Comparison of ENCODE assay signal across 22 cellular contexts in the genomic region with DNA sequence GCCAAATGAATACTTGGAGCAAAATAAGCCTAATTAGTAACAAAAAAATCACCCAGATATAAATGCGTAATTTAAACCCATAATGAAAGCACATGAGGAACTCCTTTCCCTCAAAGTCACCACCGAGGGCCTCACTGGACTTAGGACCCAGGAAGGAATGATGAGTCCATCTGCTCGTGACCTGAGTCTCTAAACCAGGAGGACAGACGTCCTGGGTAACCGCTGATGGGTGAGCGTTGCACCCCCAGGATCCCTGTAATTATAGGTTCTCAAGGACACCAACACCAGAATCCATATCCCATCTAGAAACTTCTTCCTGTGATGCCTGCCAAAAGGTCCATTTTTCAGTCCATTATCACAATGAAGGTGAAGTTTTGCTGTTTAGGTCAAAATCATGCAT.
DNase-seq lines count a peak whose midpoint lies in the region; ATAC-seq, FAIRE-seq and TF ChIP-seq lines count a peak whose summit lies in the region.
"Had no signal": no experiment of that assay in that cellular context is flagged by ENCODE, and none has a peak within 500 bp of the region (broad histone marks: within the 10 kb centered on the region; RNA-seq: fewer than 3 reads in every experiment).

No MANE protein-coding gene starts in this region.

- H3K27ac ChIP-seq in Panc1 (ENCODE audit: low read length) (peak overlapping the region; percentile 73), dorsolateral prefrontal cortex (peak overlapping the region in 39 of 59 donors; percentile 2 to 88 (median 45)), trophoblast cell (ENCODE audit: low read depth, low read length) (no peak overlapping the region), kidney (ENCODE audit: low read depth in 2 of 2, low read length in 2 of 2) (no peak overlapping the region)
- H3K27ac ChIP-seq: pancreas, SJSA1, transverse colon had no signal

- H3K4me3 Mint-ChIP-seq in Caco-2 (ENCODE audit: unreplicated experiment): peak overlapping the region; percentile 14
- H3K4me3 Mint-ChIP-seq: activated B cell treated with CpG ODN at 0.5 μM for 24 hours; central memory CD8-positive, alpha-beta T cell; immature natural killer cell; T-helper 2 cell treated with Interferon-gamma antibody and Interleukin-4, amounts not matched to agents 5 μg/mL and 100 μg/mL, for 36 hours had no signal

- H3K27me3 ChIP-seq in Caco-2 (replicated peaks; ENCODE audit: control insufficient read depth, insufficient read depth, low read length) (no peaks in the 10 kb centered on the region), Panc1 (ENCODE audit: control insufficient read depth, insufficient read depth, low read length) (no peaks in the 10 kb centered on the region), dorsolateral prefrontal cortex (no peaks in the 10 kb centered on the region), trophoblast cell (ENCODE audit: insufficient read depth, low read length) (no peaks in the 10 kb centered on the region)
- H3K27me3 ChIP-seq: pancreas, SJSA1, transverse colon had no signal

- H3K9ac ChIP-seq in trophoblast cell (ENCODE audit: low read length): no peak overlapping the region
- H3K9ac ChIP-seq in kidney (ENCODE audit: low read length in 2 of 2): no peak overlapping the region

- FAIRE-seq in kidney (lab: Jason Lieb, UNC): no peak
- FAIRE-seq: pancreas had no signal

- ATAC-seq in Panc1: no peak
- ATAC-seq in HG03097 (IDR thresholded peaks at IDR 0.05; ENCODE audit: low FRiP score, unreplicated experiment): no peak
- ATAC-seq: pancreas had no signal

- H3K4me3 ChIP-seq in Caco-2 (ENCODE audit: low read depth, low read length) (no peak overlapping the region), Panc1 (ENCODE audit: low read depth in 2 of 2, low read length in 2 of 2) (no peak overlapping the region), dorsolateral prefrontal cortex (no peak overlapping the region), trophoblast cell (ENCODE audit: low read depth, low read length) (no peak overlapping the region), kidney (ENCODE audit: low read length in 2 of 2) (no peak overlapping the region)
- H3K4me3 ChIP-seq: lung, pancreas, SJSA1, transverse colon had no signal

- CTCF ChIA-PET in Caco-2 (lab: Charles Lee): interaction anchor here (0.6 kb wide), 3 partner anchors 16 to 63 kb away, joined by 3 to 8 read pairs (median 3); no protein-coding TSS in a partner anchor
- CTCF ChIA-PET in Panc1 (lab: Charles Lee): no interaction called here

- H2BK120ac ChIP-seq in trophoblast cell (ENCODE audit: insufficient read depth, low read length, poor library complexity): no peak overlapping the region

- no peak overlapping the region for H4K8ac ChIP-seq in trophoblast cell (ENCODE audit: low read depth, low read length)

- POLR2A ChIA-PET in Caco-2 (lab: Charles Lee): interaction anchor here (0.7 kb wide), 1 partner anchor 13 kb away, joined by 4 read pairs; no protein-coding TSS in a partner anchor
- POLR2A ChIA-PET in Panc1 (lab: Charles Lee): no interaction called here

- no peak overlapping the region for H4K12ac ChIP-seq in trophoblast cell (ENCODE audit: low read depth, low read length)

- no peak overlapping the region for H3K18ac ChIP-seq in trophoblast cell (ENCODE audit: low read length)

- H3K79me1 ChIP-seq in trophoblast cell (ENCODE audit: low read length): no peaks in the 10 kb centered on the region

- in situ Hi-C loops in Panc1 (cut with HindIII; ENCODE audit: low pct_unique_long_range_greater_than_20kb, low sequenced_read_pairs): no loop called here

- H3K36me3 Mint-ChIP-seq in Caco-2 (ENCODE audit: insufficient read depth, unreplicated experiment): peaks cover 86% of the 10 kb centered on the region
- H3K36me3 Mint-ChIP-seq: immature natural killer cell had no signal

- H2AK5ac ChIP-seq in trophoblast cell (ENCODE audit: low read length): no peak overlapping the region

- H4K91ac ChIP-seq in trophoblast cell (ENCODE audit: low read depth, low read length): no peak overlapping the region

- H3K4me1 ChIP-seq in Caco-2 (peaks cover 23% of the 10 kb centered on the region), Panc1 (ENCODE audit: control insufficient read depth, insufficient read depth, low read length) (peaks cover 74% of the 10 kb centered on the region), trophoblast cell (ENCODE audit: control insufficient read depth in 1 of 2, insufficient read depth in 2 of 2, low read length in 2 of 2) (peaks cover 12 to 14% of the 10 kb centered on the region in 2 experiments), kidney (ENCODE audit: control insufficient read depth in 1 of 2, insufficient read depth in 1 of 2, low read depth in 1 of 2, low read length in 2 of 2) (peaks cover 25 to 35% of the 10 kb centered on the region in 2 donors)

- H2AFZ ChIP-seq in trophoblast cell (ENCODE audit: insufficient read depth, low read length, poor library complexity): no peak overlapping the region

- no peak overlapping the region for H2BK5ac ChIP-seq in trophoblast cell (ENCODE audit: low read depth, low read length, poor library complexity)

- H3K27ac Mint-ChIP-seq in Caco-2 (ENCODE audit: unreplicated experiment): no peak overlapping the region
- H3K27ac Mint-ChIP-seq: activated B cell treated with CpG ODN at 0.5 μM for 24 hours; T-helper 2 cell treated with Interferon-gamma antibody and Interleukin-4, amounts not matched to agents 5 μg/mL and 100 μg/mL, for 36 hours had no signal

- no peak overlapping the region for H2BK12ac ChIP-seq in trophoblast cell (ENCODE audit: low read length)

- no peak for TF ChIP-seq CTCF in Caco-2 (IDR thresholded peaks at IDR 0.05; ENCODE audit: insufficient read depth in 1 of 2, low read depth in 1 of 2, low read length in 1 of 2, severe bottlenecking in 1 of 2, unreplicated experiment in 1 of 2)
- TF ChIP-seq CTCF in Panc1 (IDR thresholded peaks at IDR 0.05): no peak
- no peak for TF ChIP-seq CTCF in dorsolateral prefrontal cortex (IDR thresholded peaks at IDR 0.05 in 54 of 56, conservative IDR thresholded peaks at IDR 0.05 in 2 of 56; ENCODE audit: low read depth in 1 of 56, partially characterized antibody in 56 of 56)
- no peak for TF ChIP-seq CTCF in kidney (IDR thresholded peaks at IDR 0.05; ENCODE audit: borderline replicate concordance, extremely low read depth, insufficient read depth)

- no peaks in the 10 kb centered on the region for H3K27me3 Mint-ChIP-seq in Caco-2 (ENCODE audit: insufficient read depth, unreplicated experiment)
- H3K27me3 Mint-ChIP-seq: activated B cell treated with CpG ODN at 0.5 μM for 24 hours; central memory CD8-positive, alpha-beta T cell had no signal

- H3K79me2 ChIP-seq in trophoblast cell (ENCODE audit: control insufficient read depth, insufficient read depth, low read length, poor library complexity): peaks cover 42% of the 10 kb centered on the region

- peak overlapping the region; percentile 22 for H3K4ac ChIP-seq in trophoblast cell (ENCODE audit: low read depth, low read length)

- no peak overlapping the region for H3K23ac ChIP-seq in trophoblast cell (ENCODE audit: low read length)

- WGBS in trophoblast cell (ENCODE audit: extremely low coverage, insufficient coverage, insufficient read length): no CpG with 5 or more reads among the region's 6 CpGs

- no peaks in the 10 kb centered on the region for H3K36me3 ChIP-seq in Caco-2 (ENCODE audit: control insufficient read depth, insufficient read depth, low read length)
- no peaks in the 10 kb centered on the region for H3K36me3 ChIP-seq in Panc1 (ENCODE audit: control insufficient read depth, insufficient read depth, low read length)
- H3K36me3 ChIP-seq in trophoblast cell (ENCODE audit: control insufficient read depth in 1 of 2, insufficient read depth in 2 of 2, low read length in 2 of 2): no peaks in the 10 kb centered on the region
- H3K36me3 ChIP-seq in kidney (ENCODE audit: control insufficient read depth in 1 of 2, insufficient read depth in 2 of 2, low read length in 2 of 2): no peaks in the 10 kb centered on the region
- H3K36me3 ChIP-seq: pancreas, transverse colon had no signal

- peaks cover 35% of the 10 kb centered on the region for H3K4me1 Mint-ChIP-seq in Caco-2 (ENCODE audit: low read depth, unreplicated experiment)

- DNase-seq in Caco-2 (no peak), Panc1 (ENCODE audit: low read depth, low spot score) (no peak), dorsolateral prefrontal cortex (peak in 1 of 10 donors; percentile 17), trophoblast cell (no peak), kidney (no peak), hypothalamus (lab: John Stamatoyannopoulos, UW) (no peak)
- DNase-seq: activated B cell treated with CpG ODN at 0.5 μM for 24 hours; activated CD8-positive, alpha-beta memory T cell treated with anti-CD3 and anti-CD28 coated beads for 24 hours; activated effector memory CD4-positive, alpha-beta T cell treated with Interleukin-2 at 50 U/mL for 16 hours; amygdala; head of caudate nucleus; immature natural killer cell; NCI-H748 treated with DMSO at 0.1 percent for 48 hours; stimulated activated CD4-positive, alpha-beta T cell treated with anti-CD3 and anti-CD28 coated beads, Interleukin-1b, Interleukin-23, amount 100 ng/mL, for 48 hours; stimulated activated naive CD4-positive, alpha-beta T cell treated with Interleukin-2 at 50 U/mL for 16 hours; transverse colon had no signal

- no peaks in the 10 kb centered on the region for H3K9me3 Mint-ChIP-seq in Caco-2 (ENCODE audit: unreplicated experiment)
- H3K9me3 Mint-ChIP-seq: activated B cell treated with CpG ODN at 0.5 μM for 24 hours; central memory CD8-positive, alpha-beta T cell; immature natural killer cell; T-helper 2 cell treated with Interferon-gamma antibody and Interleukin-4, amounts not matched to agents 5 μg/mL and 100 μg/mL, for 36 hours had no signal

- H3K14ac ChIP-seq in trophoblast cell (ENCODE audit: low read length): no peak overlapping the region

- BruUV-seq in Caco-2 (replicated peaks; lab: Mats Ljungman, UMichigan): no TSS peak
- no TSS peak for BruUV-seq in Panc1 (replicated peaks; lab: Mats Ljungman, UMichigan)

- H3K9me3 ChIP-seq in Caco-2 (no peaks in the 10 kb centered on the region), Panc1 (ENCODE audit: control insufficient read depth, insufficient read depth, low read depth, low read length) (no peaks in the 10 kb centered on the region), trophoblast cell (ENCODE audit: insufficient read depth, low read depth, low read length) (peaks cover 3% of the 10 kb centered on the region), kidney (ENCODE audit: control insufficient read depth in 1 of 2, low read length in 2 of 2) (no peaks in the 10 kb centered on the region)
- H3K9me3 ChIP-seq: pancreas, SJSA1, transverse colon had no signal

- intact Hi-C loops in Caco-2 (cut with micrococcal nuclease; ENCODE audit: unreplicated experiment) (no loop called here), Panc1 (cut with micrococcal nuclease; ENCODE audit: unreplicated experiment) (loop anchor here (10.0 kb wide), 1 partner anchor 166 kb away; the partner anchor contains the start of gene SPG7), dorsolateral prefrontal cortex (cut with DNase I) (no loop called here), kidney (cut with DNase I) (loop anchor here (10.0 kb wide), 1 partner anchor 166 kb away; the partner anchor contains the start of gene SPG7)

- no peak overlapping the region for H3K4me2 ChIP-seq in trophoblast cell (ENCODE audit: low read length)

Comparison
In these comparisons a context has a peak if more than half of its experiments do, and no peak if none do; other contexts are left out.
1. H3K27ac ChIP-seq: peak in Panc1 (single experiment) and dorsolateral prefrontal cortex (39 of 59); none in trophoblast cell (single experiment) and kidney (0 of 2).
2. intact Hi-C loops: an anchor here in Panc1 (10.0 kb wide) and kidney (10.0 kb wide); none called in Caco-2 and dorsolateral prefrontal cortex.